In genomic region chr16:11563493-11564040, GRCh38 we compare ENCODE assay signal across 1 cellular context.
TF ChIP-seq lines count a peak whose summit lies in the region.

No MANE protein-coding gene starts in this region.

TF ChIP-seq in WTC11, 78 proteins besides CTCF, POLR2A, EP300 and RAD21 (continued from another document):
- no peak for TF ChIP-seq NFE2L1 (CRISPR knock-in tag; IDR thresholded peaks at IDR 0.05)
- TF ChIP-seq E2F1 (CRISPR knock-in tag; IDR thresholded peaks at IDR 0.05) = no peak
- TF ChIP-seq ELF4 (CRISPR knock-in tag; IDR thresholded peaks at IDR 0.05; ENCODE audit: low read depth) = no peak
- no peak for TF ChIP-seq PRDM15 (CRISPR knock-in tag; IDR thresholded peaks at IDR 0.05)
- no peak for TF ChIP-seq ZBTB21 (CRISPR knock-in tag; IDR thresholded peaks at IDR 0.05; ENCODE audit: borderline replicate concordance)
- no peak for TF ChIP-seq SMAD3 (CRISPR knock-in tag; IDR thresholded peaks at IDR 0.05; ENCODE audit: borderline replicate concordance)
- no peak for TF ChIP-seq NFATC4 (CRISPR knock-in tag; IDR thresholded peaks at IDR 0.05)
- no peak for TF ChIP-seq AFF4 (CRISPR knock-in tag; IDR thresholded peaks at IDR 0.05; ENCODE audit: borderline replicate concordance)
- TF ChIP-seq GRHL2 (CRISPR knock-in tag; IDR thresholded peaks at IDR 0.05; ENCODE audit: insufficient replicate concordance, severe bottlenecking) = no peak
- no peak for TF ChIP-seq NR2C2 (CRISPR knock-in tag; IDR thresholded peaks at IDR 0.05)
- TF ChIP-seq, protein P1, sequence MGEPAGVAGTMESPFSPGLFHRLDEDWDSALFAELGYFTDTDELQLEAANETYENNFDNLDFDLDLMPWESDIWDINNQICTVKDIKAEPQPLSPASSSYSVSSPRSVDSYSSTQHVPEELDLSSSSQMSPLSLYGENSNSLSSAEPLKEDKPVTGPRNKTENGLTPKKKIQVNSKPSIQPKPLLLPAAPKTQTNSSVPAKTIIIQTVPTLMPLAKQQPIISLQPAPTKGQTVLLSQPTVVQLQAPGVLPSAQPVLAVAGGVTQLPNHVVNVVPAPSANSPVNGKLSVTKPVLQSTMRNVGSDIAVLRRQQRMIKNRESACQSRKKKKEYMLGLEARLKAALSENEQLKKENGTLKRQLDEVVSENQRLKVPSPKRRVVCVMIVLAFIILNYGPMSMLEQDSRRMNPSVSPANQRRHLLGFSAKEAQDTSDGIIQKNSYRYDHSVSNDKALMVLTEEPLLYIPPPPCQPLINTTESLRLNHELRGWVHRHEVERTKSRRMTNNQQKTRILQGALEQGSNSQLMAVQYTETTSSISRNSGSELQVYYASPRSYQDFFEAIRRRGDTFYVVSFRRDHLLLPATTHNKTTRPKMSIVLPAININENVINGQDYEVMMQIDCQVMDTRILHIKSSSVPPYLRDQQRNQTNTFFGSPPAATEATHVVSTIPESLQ (CRISPR knock-in tag; IDR thresholded peaks at IDR 0.05) = no peak
TF ChIP-seq in WTC11: peak in this region for 0.
